ENCODE assay signal across 30 cellular contexts in the genomic region with DNA sequence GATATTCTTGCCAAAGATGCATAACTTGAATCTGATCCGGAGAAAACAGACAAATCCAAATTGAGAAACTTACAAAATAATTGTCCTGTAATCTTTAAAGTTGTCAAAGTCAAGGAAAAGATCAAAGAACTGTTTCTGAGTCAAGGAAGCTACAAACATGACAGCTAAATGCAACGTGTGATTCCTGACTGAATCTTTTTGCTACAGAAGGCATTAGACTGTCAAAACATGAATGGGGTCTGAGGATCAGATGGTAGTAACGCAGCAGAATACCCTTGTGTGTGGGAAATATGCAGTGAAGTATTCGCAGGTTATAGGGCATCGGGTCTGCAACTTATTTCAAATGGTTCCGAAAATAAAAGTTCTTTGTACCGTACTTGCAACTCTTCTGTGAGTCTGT.
"Had no signal": no experiment of that assay in that cellular context is flagged by ENCODE, and none has a peak within 500 bp of the region (broad histone marks: within the 10 kb centered on the region; RNA-seq: fewer than 3 reads in every experiment).

No MANE protein-coding gene starts in this region.

- H3K27me3 ChIP-seq: adrenal gland, ascending aorta, body of pancreas, brain microvascular endothelial cell, breast epithelium, cardiac muscle cell had no signal

- H3K4me3 ChIP-seq: adrenal gland, ascending aorta, body of pancreas, breast epithelium, cardiac muscle cell had no signal

- H3K36me3 ChIP-seq: adrenal gland, ascending aorta, brain microvascular endothelial cell, breast epithelium, cardiac muscle cell had no signal

- DNase-seq: activated effector memory CD4-positive, alpha-beta T cell treated with anti-CD3 and anti-CD28 coated beads, Interleukin-2, amount 50 U/mL, for 16 hours; activated effector memory CD4-positive, alpha-beta T cell treated with Interleukin-2 at 50 U/mL for 16 hours; activated gamma-delta T cell; activated gamma-delta T cell treated with Interleukin-2 at 50 U/mL for 16 hours; activated naive CD4-positive, alpha-beta T cell; activated naive CD4-positive, alpha-beta T cell treated with anti-CD3 and anti-CD28 coated beads for 36 hours; activated naive CD4-positive, alpha-beta T cell treated with anti-CD3 and anti-CD28 coated beads, Interleukin-2, amount 10 ng/mL, durations not matched to agents 7 days and 5 days; activated naive CD4-positive, alpha-beta T cell treated with anti-CD3 and anti-CD28 coated beads, Interleukin-2, amount 50 U/mL, for 16 hours; activated naive CD4-positive, alpha-beta T cell treated with Interleukin-2 at 50 U/mL for 16 hours; activated naive CD8-positive, alpha-beta T cell treated with anti-CD3 and anti-CD28 coated beads for 36 hours; activated naive CD8-positive, alpha-beta T cell treated with anti-CD3 and anti-CD28 coated beads, Interleukin-2, amount 10 ng/mL, durations not matched to agents 7 days and 5 days; activated naive CD8-positive, alpha-beta T cell treated with anti-CD3 and anti-CD28 coated beads, Interleukin-2, amount 50 U/mL, for 24 hours; activated T-cell treated with anti-CD3 and anti-CD28 coated beads, Interleukin-2, amount 50 U/mL, for 1 hour; activated T-cell treated with anti-CD3 and anti-CD28 coated beads, Interleukin-2, amount 50 U/mL, for 24 hours; activated T-cell treated with anti-CD3 and anti-CD28 coated beads, Interleukin-2, amount 50 U/mL, for 4 hours; activated T-cell treated with anti-CD3 and anti-CD28 coated beads, Interleukin-2, amount 50 U/mL, for 48 hours; activated T-cell treated with anti-CD3 and anti-CD28 coated beads, Interleukin-2, amount 50 U/mL, for 72 hours; adrenal gland; amniotic stem cell; amygdala; anterior cingulate cortex; aorta; body of pancreas; brain microvascular endothelial cell; caudate nucleus; central memory CD4-positive, alpha-beta T cell; cerebellar nuclear complex had no signal

- H3K27ac ChIP-seq: adrenal gland, ascending aorta, body of pancreas, brain microvascular endothelial cell, breast epithelium, cardiac muscle cell had no signal

- H3K9me3 ChIP-seq: adrenal gland, ascending aorta, body of pancreas, breast epithelium had no signal
